Comparison of ENCODE assay signal across 20 cellular contexts in the genomic region with DNA sequence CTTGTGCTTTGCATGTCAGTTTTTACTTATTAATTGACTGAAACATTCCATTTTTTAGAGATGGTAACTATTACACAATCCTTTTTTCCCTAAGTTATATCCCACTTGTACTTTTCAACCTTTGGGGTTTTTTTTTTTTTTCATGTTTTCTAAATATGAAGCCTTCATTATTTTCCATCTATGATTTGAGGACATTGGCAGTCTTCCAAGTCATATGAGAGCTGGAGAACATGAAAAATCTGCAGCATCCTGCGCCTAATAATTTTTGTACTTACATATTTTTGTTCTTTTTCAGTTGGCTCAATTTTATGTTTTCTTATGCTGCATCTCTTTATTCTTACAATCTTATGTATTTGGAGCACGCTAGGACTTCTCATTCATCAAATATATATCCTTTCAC.
"Had no signal": no experiment of that assay in that cellular context is flagged by ENCODE, and none has a peak within 500 bp of the region (broad histone marks: within the 10 kb centered on the region; RNA-seq: fewer than 3 reads in every experiment).

No MANE protein-coding gene starts in this region.

- ATAC-seq: activated naive CD4-positive, alpha-beta T cell treated with anti-CD3 and anti-CD28 coated beads, Interleukin-2, amount 50 U/mL, for 72 hours; gastroesophageal sphincter; naive thymus-derived CD4-positive, alpha-beta T cell; stimulated activated memory B cell treated with anti-CD40 and anti-IgM and Interleukin-4, amounts not matched to agents 10 μg/mL and 1 μg/mL and 100 μg/mL, for 72 hours; T-cell had no signal

- H3K27me3 Mint-ChIP-seq: activated B cell treated with CpG ODN at 0.5 μM for 24 hours; activated CD4-positive, alpha-beta memory T cell treated with anti-CD3 and anti-CD28 coated beads for 36 hours; dendritic cell treated with granulocyte-macrophage colony-stimulating factor and Interleukin-4, amounts not matched to agents 40 ng/mL and 50 ng/mL, for 4 days; type B pancreatic cell had no signal

- DNase-seq: activated B cell treated with CpG ODN at 0.5 μM for 24 hours; activated CD4-positive, alpha-beta memory T cell treated with anti-CD3 and anti-CD28 coated beads for 36 hours; activated CD4-positive, alpha-beta T cell treated with anti-CD3 and anti-CD28 coated beads for 4 hours; activated gamma-delta T cell treated with Interleukin-2 at 50 U/mL for 16 hours; activated T-cell treated with anti-CD3 and anti-CD28 coated beads for 4 hours; adrenal gland; cerebellar nuclear complex; kidney glomerular epithelial cell; mesenchymal stem cell; naive thymus-derived CD4-positive, alpha-beta T cell; spleen; stimulated activated CD4-positive, alpha-beta T cell treated with anti-CD3 and anti-CD28 coated beads, Interleukin-4, amount 100 ng/mL, for 4 hours; T-cell; testis had no signal

- H3K4me1 Mint-ChIP-seq: activated B cell treated with CpG ODN at 0.5 μM for 24 hours; naive thymus-derived CD4-positive, alpha-beta T cell; stimulated activated memory B cell treated with anti-CD40 and anti-IgM and Interleukin-4, amounts not matched to agents 10 μg/mL and 1 μg/mL and 100 μg/mL, for 72 hours; T-cell had no signal

- H3K4me3 Mint-ChIP-seq: activated B cell treated with CpG ODN at 0.5 μM for 24 hours; activated CD4-positive, alpha-beta memory T cell treated with anti-CD3 and anti-CD28 coated beads for 36 hours; activated T-helper 1 cell treated with anti-CD3 and anti-CD28 coated beads, Interleukin-12 subunit alpha, Interleukin-12 subunit beta, Interleukin-2, Interleukin-4 antibody, amounts not matched to agents 30 ng/mL and 10 ng/mL and 1 ng/mL, durations not matched to agents 14 hours and 24 hours and 36 hours; dendritic cell treated with granulocyte-macrophage colony-stimulating factor and Interleukin-4, amounts not matched to agents 40 ng/mL and 50 ng/mL, for 4 days; naive thymus-derived CD4-positive, alpha-beta T cell; stimulated activated memory B cell treated with anti-CD40 and anti-IgM and Interleukin-4, amounts not matched to agents 10 μg/mL and 1 μg/mL and 100 μg/mL, for 72 hours; T-cell; type B pancreatic cell had no signal

- H3K9me3 Mint-ChIP-seq: activated B cell treated with CpG ODN at 0.5 μM for 24 hours; activated CD4-positive, alpha-beta memory T cell treated with anti-CD3 and anti-CD28 coated beads for 36 hours; activated naive CD4-positive, alpha-beta T cell treated with anti-CD3 and anti-CD28 coated beads, Interleukin-2, amount 50 U/mL, for 72 hours; dendritic cell treated with granulocyte-macrophage colony-stimulating factor and Interleukin-4, amounts not matched to agents 40 ng/mL and 50 ng/mL, for 4 days had no signal

- H3K36me3 Mint-ChIP-seq: activated CD4-positive, alpha-beta memory T cell treated with anti-CD3 and anti-CD28 coated beads for 36 hours; stimulated activated memory B cell treated with anti-CD40 and anti-IgM and Interleukin-4, amounts not matched to agents 10 μg/mL and 1 μg/mL and 100 μg/mL, for 72 hours; T-cell had no signal

- H3K27ac Mint-ChIP-seq: activated B cell treated with CpG ODN at 0.5 μM for 24 hours; activated CD4-positive, alpha-beta memory T cell treated with anti-CD3 and anti-CD28 coated beads for 36 hours; activated naive CD4-positive, alpha-beta T cell treated with anti-CD3 and anti-CD28 coated beads, Interleukin-2, amount 50 U/mL, for 72 hours; activated T-helper 1 cell treated with anti-CD3 and anti-CD28 coated beads, Interleukin-12 subunit alpha, Interleukin-12 subunit beta, Interleukin-2, Interleukin-4 antibody, amounts not matched to agents 30 ng/mL and 10 ng/mL and 1 ng/mL, durations not matched to agents 14 hours and 24 hours and 36 hours; dendritic cell treated with granulocyte-macrophage colony-stimulating factor and Interleukin-4, amounts not matched to agents 40 ng/mL and 50 ng/mL, for 4 days; naive thymus-derived CD4-positive, alpha-beta T cell; stimulated activated memory B cell treated with anti-CD40 and anti-IgM and Interleukin-4, amounts not matched to agents 10 μg/mL and 1 μg/mL and 100 μg/mL, for 72 hours; T-cell; type B pancreatic cell had no signal
